In genomic region chr2:101109451-101110140, GRCh38 we compare ENCODE assay signal across 12 cellular contexts. TPM values are rescaled to one million over a fixed set of nuclear protein-coding genes. Genes with fewer than 3 reads are reported as not detected.
DNase-seq lines count a peak whose midpoint lies in the region; ATAC-seq and TF ChIP-seq lines count a peak whose summit lies in the region.
"Had no signal": no experiment of that assay in that cellular context is flagged by ENCODE, and none has a peak within 500 bp of the region (broad histone marks: within the 10 kb centered on the region; RNA-seq: fewer than 3 reads in every experiment).

No MANE protein-coding gene starts in this region.

- intact Hi-C loops in adrenal gland (cut with DNase I) = no loop called here

- H3K27ac ChIP-seq in right atrium auricular region (peak overlapping the region; percentile 89 to 98), smooth muscle cell (ENCODE audit: low read depth) (no peak overlapping the region), adrenal gland (peak overlapping the region in 1 of 5 donors; percentile 1)
- H3K27ac ChIP-seq: upper lobe of right lung had no signal

- H3F3A ChIP-seq in smooth muscle cell (ENCODE audit: low read depth) = peaks cover 6% of the 10 kb centered on the region

- DNase-seq in KBM-7 = peak; percentile 16
- DNase-seq in amniotic epithelial cell (ENCODE audit: low read depth) = peak; percentile 13
- no peak for DNase-seq in right atrium auricular region (ENCODE audit: low spot score)
- DNase-seq in smooth muscle cell (lab: John Stamatoyannopoulos, UW; ENCODE audit: unreplicated experiment) = no peak
- DNase-seq in adrenal gland = no peak
- DNase-seq: activated T-cell treated with anti-CD3 and anti-CD28 coated beads for 4 hours, kidney glomerular epithelial cell, NCI-H1436 treated with DMSO at 0.1 percent for 48 hours, Peyer's patch, upper lobe of right lung had no signal

- no peaks in the 10 kb centered on the region for H3K79me2 ChIP-seq in smooth muscle cell (ENCODE audit: low read depth)

- H2AFZ ChIP-seq in smooth muscle cell (ENCODE audit: low read depth) = peak overlapping the region; percentile 13

- peak overlapping the region; percentile 52 for H3K4me2 ChIP-seq in smooth muscle cell

- in situ Hi-C loops in KBM-7 (cut with MboI; ENCODE audit: low pct_unique_long_range_greater_than_20kb, low sequenced_read_pairs) = no loop called here

- TF ChIP-seq CTCF in right atrium auricular region (IDR thresholded peaks at IDR 0.05) = no peak
- no peak for TF ChIP-seq CTCF in smooth muscle cell (IDR thresholded peaks at IDR 0.05; ENCODE audit: borderline replicate concordance, insufficient read depth, poor library complexity, severe bottlenecking)
- TF ChIP-seq CTCF in adrenal gland (IDR thresholded peaks at IDR 0.05) = no peak

- H3K4me3 ChIP-seq in right atrium auricular region = peak overlapping the region in 1 of 2 donors; percentile 22
- H3K4me3 ChIP-seq in smooth muscle cell = no peak overlapping the region
- no peak overlapping the region for H3K4me3 ChIP-seq in adrenal gland
- H3K4me3 ChIP-seq: Peyer's patch, upper lobe of right lung had no signal

- no peaks in the 10 kb centered on the region for H3K9me3 ChIP-seq in right atrium auricular region
- no peaks in the 10 kb centered on the region for H3K9me3 ChIP-seq in smooth muscle cell (replicated peaks; ENCODE audit: low read depth)
- no peaks in the 10 kb centered on the region for H3K9me3 ChIP-seq in adrenal gland (replicated peaks in 1 of 3)
- H3K9me3 ChIP-seq: Peyer's patch, upper lobe of right lung had no signal

- no peaks in the 10 kb centered on the region for H4K20me1 ChIP-seq in smooth muscle cell (ENCODE audit: low read depth)

- H3K4me1 ChIP-seq in right atrium auricular region = peaks cover 0 to 83% of the 10 kb centered on the region in 2 donors
- H3K4me1 ChIP-seq in smooth muscle cell (ENCODE audit: low read depth) = peaks cover 9% of the 10 kb centered on the region
- peaks cover 0 to 30% of the 10 kb centered on the region in 2 donors for H3K4me1 ChIP-seq in adrenal gland (replicated peaks in 1 of 2)

- ATAC-seq in HG03565 (IDR thresholded peaks at IDR 0.05; ENCODE audit: unreplicated experiment) (no peak), GM19463 (IDR thresholded peaks at IDR 0.05; ENCODE audit: unreplicated experiment) (no peak)

- TF ChIP-seq POLR2A in adrenal gland (IDR thresholded peaks at IDR 0.05) = no peak

- no peaks in the 10 kb centered on the region for H3K36me3 ChIP-seq in right atrium auricular region
- H3K36me3 ChIP-seq in smooth muscle cell (ENCODE audit: low read depth) = no peaks in the 10 kb centered on the region
- H3K36me3 ChIP-seq in adrenal gland (replicated peaks in 1 of 2) = no peaks in the 10 kb centered on the region
- H3K36me3 ChIP-seq: Peyer's patch, upper lobe of right lung had no signal

- 33% methylated on average over 14 of the region's 14 CpGs for WGBS in smooth muscle cell (ENCODE audit: low lambda C conversion rate)
- 77 to 84% (median 81%) methylated on average over 14 of the region's 14 CpGs for WGBS in adrenal gland, 4 donors

- H3K27me3 ChIP-seq in right atrium auricular region = no peaks in the 10 kb centered on the region
- no peaks in the 10 kb centered on the region for H3K27me3 ChIP-seq in smooth muscle cell (ENCODE audit: low read depth)
- H3K27me3 ChIP-seq in adrenal gland = no peaks in the 10 kb centered on the region
- H3K27me3 ChIP-seq: Peyer's patch, upper lobe of right lung had no signal

- no peak overlapping the region for H3K9ac ChIP-seq in smooth muscle cell (ENCODE audit: low read depth)

RNA-seq across cellular contexts. Expression of gene TBC1D8, which starts 41.6 kb away (rescaled TPM):
- total RNA-seq in right atrium auricular region = 10 to 100 TPM; 42.3 to 50.3 TPM
- total RNA-seq in smooth muscle cell = 4.4 and 15.1 TPM in 2 replicates
- polyA plus RNA-seq in smooth muscle cell = 0.89 and 2.1 TPM in 2 replicates
- 10 to 100 TPM in 5 of 8 donors, 1 to 10 TPM in 3; 7.6 to 17.2 (median 10.8) TPM for total RNA-seq in adrenal gland
- 10 to 100 TPM in 2 of 3 donors, 1 to 10 TPM in 1; 7.8 to 13.6 (median 12.2) TPM for polyA plus RNA-seq in adrenal gland

Comparison
In these comparisons a context has a peak if more than half of its experiments do, and no peak if none do; other contexts are left out.
1. DNase-seq: peak in KBM-7 (single experiment) and amniotic epithelial cell (single experiment); none in right atrium auricular region (single experiment), smooth muscle cell (single experiment) and adrenal gland (0 of 7).